16 cellular contexts compared by ENCODE assay signal in genomic region chr5:56676091-56676768, GRCh38.
A peak's percentile ranks its signal among the peaks of the same experiment; 100 is the strongest.
DNase-seq lines count a peak whose midpoint lies in the region; ATAC-seq and TF ChIP-seq lines count a peak whose summit lies in the region.
"Had no signal": no experiment of that assay in that cellular context is flagged by ENCODE, and none has a peak within 500 bp of the region (broad histone marks: within the 10 kb centered on the region; RNA-seq: fewer than 3 reads in every experiment).

No MANE protein-coding gene starts in this region.

- no peak for TF ChIP-seq CTCF in BE2C (IDR thresholded peaks at IDR 0.05; ENCODE audit: low read depth, low read length)
- TF ChIP-seq CTCF in GM23338 (conservative IDR thresholded peaks at IDR 0.05; ENCODE audit: low read depth in 2 of 2), result no peak
- no peak for TF ChIP-seq CTCF in PC-3 (conservative IDR thresholded peaks at IDR 0.05; ENCODE audit: low read depth, low read length)
- no peak for TF ChIP-seq CTCF in foreskin keratinocyte (conservative IDR thresholded peaks at IDR 0.05)

- H3F3A ChIP-seq in GM23338 (replicated peaks; ENCODE audit: low read depth) (no peaks in the 10 kb centered on the region), PC-3 (ENCODE audit: low read length, unreplicated experiment) (no peaks in the 10 kb centered on the region)

- POLR2A ChIA-PET in PC-3 (lab: Charles Lee; ENCODE audit: unreplicated experiment), result no interaction called here

- H3K36me3 Mint-ChIP-seq in GM23338 (ENCODE audit: low read depth), result no peaks in the 10 kb centered on the region; the same call in 2 of the 3 replicates
- H3K36me3 Mint-ChIP-seq: WTC11 had no signal

- H3K27me3 Mint-ChIP-seq in GM23338 (ENCODE audit: insufficient read depth, low read depth, poor library complexity), result peaks cover 11% of the 10 kb centered on the region

- H3K4me1 ChIP-seq in BE2C (peaks cover 7% of the 10 kb centered on the region), GM23338 (ENCODE audit: insufficient read depth) (peaks cover 9% of the 10 kb centered on the region; the same call in 1 of the 2 replicates), PC-3 (ENCODE audit: insufficient read depth, low read length) (peaks cover 23% of the 10 kb centered on the region), foreskin keratinocyte (peaks cover 25% of the 10 kb centered on the region)

- DNase-seq in BE2C (peak; percentile 40), GM23338 (ENCODE audit: low spot score) (no peak), PC-3 (peak; percentile 63), foreskin keratinocyte (peak; percentile 82 to 87), RPMI8226 (no peak), NCI-H526 treated with DMSO at 0.1 percent for 48 hours (lab: John Stamatoyannopoulos, UW) (no peak), NCI-H1092 treated with DMSO at 0.1 percent for 48 hours (lab: John Stamatoyannopoulos, UW) (no peak)
- DNase-seq: activated T-cell treated with anti-CD3 and anti-CD28 coated beads, Interleukin-2, amount 50 U/mL, for 1 hour; amniotic stem cell; DMS79; kidney glomerular epithelial cell; NCI-H1694; NCI-H82 had no signal

- H3K9me3 ChIP-seq in BE2C (no peaks in the 10 kb centered on the region; the same call in 1 of the 2 replicates), PC-3 (ENCODE audit: low read length) (no peaks in the 10 kb centered on the region)
- H3K9me3 ChIP-seq: A549 had no signal

- BruUV-seq in PC-3 (replicated peaks; lab: Mats Ljungman, UMichigan), result no TSS peak

- H2AFZ ChIP-seq in GM23338, result 0 out of 2 replicates have a peak overlapping the region, but pooled peaks have one; percentile 18
- H2AFZ ChIP-seq in PC-3 (ENCODE audit: low read length), result no peak overlapping the region

- H3K9me3 Mint-ChIP-seq in GM23338, result no peaks in the 10 kb centered on the region

- H4K20me1 ChIP-seq in GM23338 (replicated peaks; ENCODE audit: insufficient read depth), result no peaks in the 10 kb centered on the region
- H4K20me1 ChIP-seq in PC-3 (ENCODE audit: low read length), result no peaks in the 10 kb centered on the region

- H3K79me2 ChIP-seq in GM23338 (replicated peaks; ENCODE audit: insufficient read depth) (no peaks in the 10 kb centered on the region), PC-3 (ENCODE audit: low read length) (no peaks in the 10 kb centered on the region)

- H3K27ac ChIP-seq in GM23338 (ENCODE audit: low read depth) (no peak overlapping the region), PC-3 (ENCODE audit: low read length) (peak overlapping the region; percentile 83), foreskin keratinocyte (peak overlapping the region; percentile 32)
- H3K27ac ChIP-seq: A549 had no signal

- peaks cover 12% of the 10 kb centered on the region for H3K4me1 Mint-ChIP-seq in GM23338

- ATAC-seq in GM23338 (no peak), PC-3 (peak; percentile 33), foreskin keratinocyte (peak; percentile 97), GM21825 (IDR thresholded peaks at IDR 0.05; ENCODE audit: unreplicated experiment) (no peak)
- ATAC-seq: A549, WTC11 had no signal

- CTCF ChIA-PET in PC-3 (lab: Charles Lee), result no interaction called here

- H3K9me2 ChIP-seq in GM23338 (ENCODE audit: insufficient read depth), result 0 out of 2 replicates have a peak, but pooled peaks cover 6% of the 10 kb centered on the region
- no peaks in the 10 kb centered on the region for H3K9me2 ChIP-seq in PC-3 (replicated peaks; ENCODE audit: low read length)

- H3K36me3 ChIP-seq in BE2C (no peaks in the 10 kb centered on the region), GM23338 (ENCODE audit: insufficient read depth) (no peaks in the 10 kb centered on the region), PC-3 (ENCODE audit: low read depth, low read length) (no peaks in the 10 kb centered on the region)

- H3K4me3 ChIP-seq in BE2C (ENCODE audit: low read depth, low read length) (no peak overlapping the region), GM23338 (no peak overlapping the region), PC-3 (ENCODE audit: low read length) (no peak overlapping the region)
- H3K4me3 ChIP-seq: A549 had no signal

- H3K4me2 ChIP-seq in GM23338, result no peak overlapping the region
- H3K4me2 ChIP-seq in PC-3 (ENCODE audit: low read length), result peak overlapping the region; percentile 46; the same call in 1 of the 2 replicates
- H3K4me2 ChIP-seq: A549 had no signal

- intact Hi-C loops in PC-3 (cut with micrococcal nuclease), result no loop called here

- H3K27me3 ChIP-seq in BE2C, result no peaks in the 10 kb centered on the region
- peaks cover 4% of the 10 kb centered on the region; the same call in 1 of the 2 replicates for H3K27me3 ChIP-seq in GM23338 (ENCODE audit: insufficient read depth)
- no peaks in the 10 kb centered on the region for H3K27me3 ChIP-seq in PC-3 (ENCODE audit: low read length)
- no peaks in the 10 kb centered on the region for H3K27me3 ChIP-seq in foreskin keratinocyte

- H3K9ac ChIP-seq in PC-3 (ENCODE audit: low read length), result peak overlapping the region; percentile 29; the same call in 1 of the 2 replicates

- H3K27ac Mint-ChIP-seq in GM23338, result no peak overlapping the region
- H3K27ac Mint-ChIP-seq: WTC11 had no signal

- H3K4me3 Mint-ChIP-seq in GM23338, result no peak overlapping the region
- H3K4me3 Mint-ChIP-seq: WTC11 had no signal

TF ChIP-seq in GM23338, 12 proteins besides CTCF, POLR2A, EP300 and RAD21:
- TF ChIP-seq POLR2AphosphoS5 (IDR thresholded peaks at IDR 0.05; ENCODE audit: low read depth), result no peak

Comparison
In these comparisons a context has a peak if more than half of its experiments do, and no peak if none do; other contexts are left out.
1. DNase-seq: peak in BE2C (single experiment), PC-3 (single experiment) and foreskin keratinocyte (2 of 2); none in GM23338 (single experiment), RPMI8226 (single experiment), NCI-H526 treated with DMSO at 0.1 percent for 48 hours (single experiment) and NCI-H1092 treated with DMSO at 0.1 percent for 48 hours (single experiment).
2. ATAC-seq: peak in PC-3 (single experiment) and foreskin keratinocyte (single experiment); none in GM23338 (single experiment) and GM21825 (single experiment).